ENCODE assay signal across 8 cellular contexts in the genomic region with DNA sequence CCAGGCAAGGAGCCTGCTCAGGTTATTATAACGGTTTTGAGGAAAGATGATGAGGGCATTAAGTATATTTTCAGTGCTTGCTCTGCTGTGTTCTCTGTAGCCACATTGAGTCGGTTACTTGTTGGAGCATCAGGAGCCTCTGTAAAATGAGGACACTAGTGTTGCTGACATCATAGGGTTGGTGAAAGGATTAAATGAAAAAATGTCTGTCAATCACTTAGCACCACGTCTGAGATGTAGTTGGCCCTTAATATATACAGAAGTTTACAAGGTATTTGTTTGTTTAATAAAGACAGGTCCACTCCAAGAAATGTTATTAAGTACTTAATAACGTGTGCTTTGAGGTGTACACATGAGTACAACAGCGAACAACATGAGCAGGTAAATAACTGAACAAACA. TPM values are rescaled to one million over a fixed set of nuclear protein-coding genes. Genes with fewer than 3 reads are reported as not detected.
DNase-seq lines count a peak whose midpoint lies in the region; ATAC-seq and TF ChIP-seq lines count a peak whose summit lies in the region.

No MANE protein-coding gene starts in this region.

- peaks cover 0 to 2% (median 0%) of the 10 kb centered on the region in 7 donors for H3K27me3 ChIP-seq in heart right ventricle
- no peaks in the 10 kb centered on the region for H3K27me3 ChIP-seq in ascending aorta
- no peaks in the 10 kb centered on the region for H3K27me3 ChIP-seq in vagina

- WGBS in heart right ventricle, 2 donors: 21 to 22% methylated on average over 5 of the region's 5 CpGs

- H3K36me3 ChIP-seq in heart right ventricle (peaks cover 0 to 7% (median 0%) of the 10 kb centered on the region in 9 donors), ascending aorta (no peaks in the 10 kb centered on the region), vagina (no peaks in the 10 kb centered on the region)

- TF ChIP-seq POLR2A in vagina (IDR thresholded peaks at IDR 0.05): no peak

- no peaks in the 10 kb centered on the region for H3K9me3 ChIP-seq in heart right ventricle
- no peaks in the 10 kb centered on the region for H3K9me3 ChIP-seq in ascending aorta
- H3K9me3 ChIP-seq in vagina: no peaks in the 10 kb centered on the region

- no peaks in the 10 kb centered on the region for H3K27me3 Mint-ChIP-seq in memory B cell

- H3K4me1 Mint-ChIP-seq in memory B cell: peaks cover 26% of the 10 kb centered on the region

- H3K4me1 ChIP-seq in heart right ventricle (peaks cover 0 to 22% (median 14%) of the 10 kb centered on the region in 9 donors), ascending aorta (peaks cover 0 to 4% of the 10 kb centered on the region in 2 donors), vagina (peaks cover 15% of the 10 kb centered on the region)

- peak overlapping the region; percentile 63 for H3K4me3 Mint-ChIP-seq in memory B cell

- peak overlapping the region; percentile 15 to 89 (median 68) for H3K4me3 ChIP-seq in heart right ventricle
- peak overlapping the region; percentile 76 for H3K4me3 ChIP-seq in ascending aorta
- H3K4me3 ChIP-seq in vagina: peak overlapping the region; percentile 57 to 75

- peak overlapping the region in 4 of 10 donors; percentile 73 to 86 (median 82) for H3K27ac ChIP-seq in heart right ventricle
- H3K27ac ChIP-seq in ascending aorta: peak overlapping the region; percentile 24 to 73
- peak overlapping the region; percentile 23 for H3K27ac ChIP-seq in vagina

- H3K9me3 Mint-ChIP-seq in memory B cell: no peaks in the 10 kb centered on the region

- DNase-seq in heart right ventricle (no peak), cardiac septum (ENCODE audit: low spot score) (no peak), ascending aorta (ENCODE audit: low spot score in 2 of 2) (no peak), memory B cell (ENCODE audit: low spot score in 2 of 2) (no peak), vagina (ENCODE audit: extremely low spot score in 2 of 2) (no peak), AG08396 (ENCODE audit: low spot score) (no peak)

- TF ChIP-seq CTCF in heart right ventricle (IDR thresholded peaks at IDR 0.05): no peak
- TF ChIP-seq CTCF in ascending aorta (IDR thresholded peaks at IDR 0.05): no peak
- no peak for TF ChIP-seq CTCF in vagina (IDR thresholded peaks at IDR 0.05)

- intact Hi-C loops in heart right ventricle (cut with DNase I) (loop anchor here in 1 of 10 donors (5.0 kb wide), 1 partner anchor 988 kb away; no protein-coding TSS in a partner anchor), cardiac septum (cut with DNase I) (no loop called here), ascending aorta (cut with DNase I) (loop anchor here (2.0 kb wide), 1 partner anchor 181 kb away; a partner anchor contains a TSS), vagina (cut with DNase I) (no loop called here)

- H3K27ac Mint-ChIP-seq in memory B cell: no peak overlapping the region

- H3K36me3 Mint-ChIP-seq in memory B cell: peaks cover 17% of the 10 kb centered on the region

- ATAC-seq in heart right ventricle: no peak
- no peak for ATAC-seq in memory B cell (ENCODE audit: low read depth)
- ATAC-seq in HG03460 (IDR thresholded peaks at IDR 0.05; ENCODE audit: unreplicated experiment): no peak
- ATAC-seq in HG02885 (IDR thresholded peaks at IDR 0.05; ENCODE audit: poor library complexity, unreplicated experiment): no peak

RNA-seq across cellular contexts. Expression of a gene that starts 0.7 kb away (rescaled TPM):
- 10 to 100 TPM; 21.6 to 44.2 (median 31.9) TPM for total RNA-seq in heart right ventricle
- 10 to 100 TPM; 12.1 to 19.8 TPM for polyA plus RNA-seq in heart right ventricle
- total RNA-seq in cardiac septum: 18.6 TPM
- 11.7 TPM for total RNA-seq in ascending aorta
- total RNA-seq in vagina: 21.6 TPM
